In the genomic region with DNA sequence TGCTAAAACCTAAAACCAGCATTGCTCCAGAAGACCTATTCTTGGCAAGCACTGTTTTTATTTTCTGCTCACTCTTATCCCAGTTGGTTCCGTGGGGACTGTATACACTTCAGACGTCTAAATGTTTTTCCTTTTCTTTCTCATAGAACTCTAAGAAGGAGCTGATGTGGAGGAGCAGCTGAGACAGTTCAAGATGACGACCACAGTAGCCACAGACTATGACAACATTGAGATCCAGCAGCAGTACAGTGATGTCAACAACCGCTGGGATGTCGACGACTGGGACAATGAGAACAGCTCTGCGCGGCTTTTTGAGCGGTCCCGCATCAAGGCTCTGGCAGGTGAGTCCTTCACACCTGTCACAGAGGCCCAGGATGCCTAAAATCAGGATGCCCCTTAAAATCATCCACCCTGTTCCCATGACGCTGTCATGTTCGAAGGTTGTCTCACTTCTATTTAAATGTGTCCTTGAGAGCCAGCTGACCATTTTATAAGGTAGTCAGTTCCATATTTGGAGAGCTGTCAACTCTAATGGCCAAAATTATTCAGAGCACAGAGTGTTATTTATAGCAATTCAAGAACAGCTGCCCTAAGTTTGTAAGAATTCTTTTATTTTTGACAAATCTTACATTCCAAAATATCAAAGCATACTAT, we compare ENCODE assay signal across 19 cellular contexts.
"Had no signal": no experiment of that assay in that cellular context is flagged by ENCODE, and none has a peak within 500 bp of the region (broad histone marks: within the 10 kb centered on the region; RNA-seq: fewer than 3 reads in every experiment).

No MANE protein-coding gene starts in this region.

- H3K27ac ChIP-seq: neutrophil, testis, VCaP had no signal

- H3K4me1 ChIP-seq: breast epithelium had no signal

- H3K4me3 ChIP-seq: breast epithelium, lung, sigmoid colon, testis had no signal

- ATAC-seq: activated naive CD4-positive, alpha-beta T cell treated with anti-CD3 and anti-CD28 coated beads, Interleukin-2, amount 50 U/mL, for 72 hours; activated T-cell treated with anti-CD3 and anti-CD28 coated beads, Interleukin-2, amount 50 U/mL, for 4 hours; naive thymus-derived CD8-positive, alpha-beta T cell had no signal

- H3K27me3 ChIP-seq: breast epithelium, neutrophil, sigmoid colon, testis had no signal

- H3K9me3 ChIP-seq: breast epithelium, neutrophil, sigmoid colon, testis had no signal

- DNase-seq: activated CD4-positive, alpha-beta memory T cell treated with anti-CD3 and anti-CD28 coated beads for 36 hours; activated effector memory CD4-positive, alpha-beta T cell treated with anti-CD3 and anti-CD28 coated beads, Interleukin-2, amount 50 U/mL, for 16 hours; activated T-cell treated with anti-CD3 and anti-CD28 coated beads, Interleukin-2, amount 50 U/mL, for 4 hours; amygdala; effector CD4-positive, alpha-beta T cell; hypothalamus; naive thymus-derived CD8-positive, alpha-beta T cell; sigmoid colon; stimulated activated CD4-positive, alpha-beta T cell treated with anti-CD3 and anti-CD28 coated beads, Interleukin-12 subunit alpha, Interleukin-12 subunit beta, amount 100 ng/mL, for 4 hours; stimulated activated naive CD4-positive, alpha-beta T cell treated with Interleukin-2 at 50 U/mL for 16 hours; T-helper 1 cell; testis had no signal

- FAIRE-seq: colon, urothelium cell line had no signal

- H3K36me3 ChIP-seq: breast epithelium, neutrophil had no signal
